ENCODE assay signal across 6 cellular contexts in genomic region chr16:2778692-2778958, GRCh38.
DNase-seq lines count a peak whose midpoint lies in the region; ATAC-seq and TF ChIP-seq lines count a peak whose summit lies in the region.

No MANE protein-coding gene starts in this region.

- H3K36me3 Mint-ChIP-seq in memory B cell: no peaks in the 10 kb centered on the region

- H3K36me3 ChIP-seq in SK-N-MC (ENCODE audit: insufficient read depth, low read length): peaks cover 2% of the 10 kb centered on the region; the same call in 1 of the 2 replicates

- DNase-seq in SK-N-MC (ENCODE audit: low read depth, low spot score) (no peak), memory B cell (ENCODE audit: low spot score in 2 of 2) (no peak), inferior parietal cortex (ENCODE audit: extremely low spot score) (no peak), kidney tubule cell (ENCODE audit: low spot score) (no peak), NCI-H446 treated with DMSO at 0.1 percent for 48 hours (lab: John Stamatoyannopoulos, UW) (no peak)

- no peaks in the 10 kb centered on the region for H3K27me3 Mint-ChIP-seq in memory B cell

- ATAC-seq in memory B cell (ENCODE audit: low read depth): no peak

- H3K27ac ChIP-seq in C4-2B: peak overlapping the region; percentile 100; the same call in 1 of the 2 replicates
- no peak overlapping the region for H3K27ac ChIP-seq in SK-N-MC

- no peaks in the 10 kb centered on the region for H3K9me3 Mint-ChIP-seq in memory B cell

- no peak overlapping the region for H3K9ac ChIP-seq in SK-N-MC (ENCODE audit: insufficient read length)

- peak overlapping the region; percentile 97 for H3K4me3 ChIP-seq in SK-N-MC

- peaks cover 18% of the 10 kb centered on the region for H3K4me1 Mint-ChIP-seq in memory B cell

- H3K4me3 Mint-ChIP-seq in memory B cell: peak overlapping the region; percentile 91

- H3K9me3 ChIP-seq in SK-N-MC (ENCODE audit: low read depth, low read length): no peaks in the 10 kb centered on the region

- no peak for TF ChIP-seq CTCF in C4-2B (conservative IDR thresholded peaks at IDR 0.05)

- peak overlapping the region; percentile 97 for H3K27ac Mint-ChIP-seq in memory B cell
